23 cellular contexts compared by ENCODE assay signal in the genomic region with DNA sequence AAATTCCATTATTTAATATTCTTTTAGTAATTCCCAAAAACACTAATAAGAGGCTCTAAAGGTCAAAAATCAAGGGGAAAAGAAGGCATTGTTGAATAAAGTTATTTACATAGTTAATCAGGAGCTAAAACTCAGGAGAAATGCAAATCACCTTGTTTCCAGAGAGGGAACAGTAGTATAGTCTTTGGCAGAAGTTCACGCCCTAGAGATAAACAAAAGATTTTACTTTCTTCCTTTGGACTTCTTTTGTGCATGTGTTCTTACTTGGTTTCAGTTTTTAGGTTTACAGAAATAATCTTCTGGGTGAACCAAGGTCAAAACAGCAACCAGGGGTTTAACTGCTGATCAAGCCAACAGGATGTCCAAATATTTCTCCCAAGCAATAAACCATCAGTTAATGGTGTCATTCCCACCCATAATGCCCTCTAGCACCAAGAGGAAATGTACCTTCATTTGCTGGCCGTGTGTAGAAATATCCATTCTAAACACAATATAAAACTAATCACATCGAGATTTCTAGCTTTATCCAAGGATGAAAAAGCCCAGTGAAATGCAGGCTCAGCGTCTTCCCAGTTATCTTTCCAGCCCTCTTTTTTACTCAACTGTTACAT.
"Had no signal": no experiment of that assay in that cellular context is flagged by ENCODE, and none has a peak within 500 bp of the region (broad histone marks: within the 10 kb centered on the region; RNA-seq: fewer than 3 reads in every experiment).

No MANE protein-coding gene starts in this region.

- H3K4me1 ChIP-seq: heart left ventricle, left ventricle myocardium inferior, lower lobe of right lung, parathyroid adenoma, prostate gland, right lobe of liver, spleen, testis, tibial nerve had no signal

- H3K36me3 ChIP-seq: heart left ventricle, left ventricle myocardium inferior, lower lobe of right lung, prostate gland, right lobe of liver, spleen, tibial nerve had no signal

- H3K4me3 ChIP-seq: dorsolateral prefrontal cortex, heart left ventricle, left ventricle myocardium inferior, lower lobe of right lung, prostate gland, right lobe of liver, spleen, testis, tibial nerve had no signal

- DNase-seq: cortex of kidney; dorsolateral prefrontal cortex; effector CD8-positive, alpha-beta T cell; heart left ventricle; hypothalamus; islet precursor cell; left ventricle myocardium inferior; lower lobe of right lung; midbrain; naive B cell; occipital lobe; retina; right lobe of liver; spleen; stimulated activated CD4-positive, alpha-beta T cell treated with anti-CD3 and anti-CD28 coated beads, Interleukin-15, amount 100 ng/mL, for 24 hours; stimulated activated CD4-positive, alpha-beta T cell treated with anti-CD3 and anti-CD28 coated beads, Interleukin-1b, Interleukin-23, amount 100 ng/mL, for 48 hours; stimulated activated CD4-positive, alpha-beta T cell treated with anti-CD3 and anti-CD28 coated beads, Interleukin-4, amount 100 ng/mL, for 24 hours; stimulated activated naive CD8-positive, alpha-beta T cell treated with anti-CD3 and anti-CD28 coated beads, Interleukin-15, amount 100 ng/mL, for 72 hours; testis had no signal

- ATAC-seq: heart left ventricle; lower lobe of right lung; right lobe of liver; stimulated activated memory B cell treated with anti-CD40 and anti-IgM and Interleukin-4, amounts not matched to agents 10 μg/mL and 1 μg/mL and 100 μg/mL, for 72 hours; stimulated activated naive CD8-positive, alpha-beta T cell treated with anti-CD3 and anti-CD28 coated beads, Interleukin-15, amount 100 ng/mL, for 72 hours had no signal

- H3K9me3 ChIP-seq: lower lobe of right lung, prostate gland, right lobe of liver, spleen, testis, tibial nerve had no signal
